8 cellular contexts compared by ENCODE assay signal in the genomic region with DNA sequence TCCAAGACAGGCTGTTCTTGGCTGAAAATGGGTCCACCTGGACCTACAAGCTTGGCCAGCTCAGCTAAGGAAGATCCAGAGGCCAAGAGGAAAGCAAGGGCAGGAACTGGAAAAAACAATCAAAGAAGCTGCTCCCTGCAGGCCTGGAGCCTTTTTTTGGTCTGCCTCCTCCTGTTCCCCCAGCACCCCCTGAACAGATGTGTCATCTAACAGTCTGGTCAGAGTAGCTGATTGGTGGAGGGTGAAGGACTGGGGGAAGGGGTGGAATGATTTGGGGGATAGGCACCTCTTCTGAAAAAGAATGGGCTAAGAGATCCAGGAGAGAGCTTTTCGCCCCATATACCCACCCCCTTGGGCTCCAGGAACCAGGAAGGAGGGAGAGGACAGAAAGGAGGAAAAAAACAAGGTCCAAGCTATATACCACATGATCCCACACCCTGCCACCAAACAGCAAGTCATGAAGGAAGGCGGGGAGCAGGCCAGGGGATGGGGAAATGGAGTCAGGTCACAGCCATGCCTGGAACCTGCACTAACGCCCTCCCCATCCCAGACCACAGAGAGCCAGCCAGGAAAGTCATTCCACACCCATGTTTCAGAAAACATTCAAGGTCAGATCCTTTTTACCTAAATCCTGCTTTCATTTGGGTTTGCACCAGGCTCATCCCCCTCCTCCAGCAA. TPM values are rescaled to one million over a fixed set of nuclear protein-coding genes. Genes with fewer than 3 reads are reported as not detected.
A peak's percentile ranks its signal among the peaks of the same experiment; 100 is the strongest.
DNase-seq lines count a peak whose midpoint lies in the region; ATAC-seq and TF ChIP-seq lines count a peak whose summit lies in the region.

No MANE protein-coding gene starts in this region.

- no peaks in the 10 kb centered on the region for H3K79me1 ChIP-seq in neuronal stem cell (ENCODE audit: low read depth, low read length)

- H3K9me3 ChIP-seq in HUES64 (ENCODE audit: insufficient read depth, low read depth, low read length) (no peaks in the 10 kb centered on the region), neuronal stem cell (replicated peaks in 1 of 2; ENCODE audit: control insufficient read depth in 2 of 2, insufficient read depth in 1 of 2, low read depth in 1 of 2, low read length in 2 of 2) (peaks cover 3 to 15% of the 10 kb centered on the region in 2 donors)

- ATAC-seq in GM19397 (IDR thresholded peaks at IDR 0.05; ENCODE audit: unreplicated experiment) = no peak

- H3K9ac ChIP-seq in HUES64 (ENCODE audit: low read depth, low read length) (no peak overlapping the region), neuronal stem cell (ENCODE audit: low read depth, low read length, poor library complexity) (no peak overlapping the region)

- H3K4me2 ChIP-seq in neuronal stem cell (ENCODE audit: insufficient read depth, low read length, poor library complexity, severe bottlenecking) = no peak overlapping the region

- H3K4me3 ChIP-seq in HUES64 (ENCODE audit: low read length) (peak overlapping the region; percentile 81), dorsolateral prefrontal cortex (peak overlapping the region in 58 of 59 donors; percentile 71 to 96 (median 87)), neuronal stem cell (ENCODE audit: low read length in 2 of 2) (no peak overlapping the region)

- no peak overlapping the region for H2AK5ac ChIP-seq in neuronal stem cell (ENCODE audit: low read depth, low read length)

- no peak overlapping the region for H2BK15ac ChIP-seq in neuronal stem cell (ENCODE audit: low read length)

- H3K27ac ChIP-seq in HUES64 (ENCODE audit: low read depth, low read length) = no peak overlapping the region
- peak overlapping the region in 36 of 59 donors; percentile 1 to 95 (median 58) for H3K27ac ChIP-seq in dorsolateral prefrontal cortex
- H3K27ac ChIP-seq in neuronal stem cell (replicated peaks; ENCODE audit: low read length) = no peak overlapping the region

- no peak overlapping the region for H3K14ac ChIP-seq in neuronal stem cell (ENCODE audit: low read length)

- H3K18ac ChIP-seq in neuronal stem cell (ENCODE audit: low read length) = no peak overlapping the region

- 59% methylated on average over 2 of the region's 3 CpGs for WGBS in HUES64
- WGBS in neuronal stem cell (ENCODE audit: extremely low coverage in 2 of 2, insufficient read length in 2 of 2, insufficient replicate concordance in 1 of 2), 2 donors = no CpG with 5 or more reads among the region's 3 CpGs

- TF ChIP-seq CTCF in dorsolateral prefrontal cortex (IDR thresholded peaks at IDR 0.05 in 54 of 56, conservative IDR thresholded peaks at IDR 0.05 in 2 of 56; ENCODE audit: low read depth in 1 of 56, partially characterized antibody in 56 of 56) = no peak

- H3K4me1 ChIP-seq in HUES64 (ENCODE audit: insufficient read depth, low read length) = peaks cover 14% of the 10 kb centered on the region; the same call in 1 of the 2 replicates
- H3K4me1 ChIP-seq in neuronal stem cell (ENCODE audit: control insufficient read depth in 2 of 2, insufficient read depth in 1 of 2, low read depth in 1 of 2, low read length in 2 of 2) = peaks cover 11 to 13% of the 10 kb centered on the region in 2 donors

- no peak overlapping the region for H3K23ac ChIP-seq in neuronal stem cell (ENCODE audit: low read depth, low read length, poor library complexity)

- no peaks in the 10 kb centered on the region for H3K36me3 ChIP-seq in HUES64 (ENCODE audit: insufficient read depth, low read length)
- H3K36me3 ChIP-seq in neuronal stem cell (replicated peaks in 1 of 2; ENCODE audit: control insufficient read depth in 2 of 2, insufficient read depth in 2 of 2, low read length in 2 of 2) = no peaks in the 10 kb centered on the region

- intact Hi-C loops in dorsolateral prefrontal cortex (cut with DNase I) = loop anchor here in 1 of 2 donors (5.0 kb wide), 1 partner anchor 38 kb away; a partner anchor contains a TSS

- H2BK5ac ChIP-seq in neuronal stem cell (ENCODE audit: low read length) = no peak overlapping the region

- no peak overlapping the region for H4K91ac ChIP-seq in neuronal stem cell (ENCODE audit: low read depth, low read length, poor library complexity)

- no peak overlapping the region for H2BK12ac ChIP-seq in neuronal stem cell (ENCODE audit: low read length)

- H3K27me3 ChIP-seq in HUES64 (ENCODE audit: insufficient read depth, low read length) (peaks cover 29% of the 10 kb centered on the region), dorsolateral prefrontal cortex (no peaks in the 10 kb centered on the region), neuronal stem cell (ENCODE audit: control insufficient read depth in 3 of 3, insufficient read depth in 3 of 3, low read depth in 1 of 3, low read length in 3 of 3) (peaks cover 0 to 72% (median 20%) of the 10 kb centered on the region in 3 experiments)

- no peak overlapping the region for H2BK120ac ChIP-seq in neuronal stem cell (ENCODE audit: low read depth, low read length)

- DNase-seq in AG08395 (ENCODE audit: low spot score) (peak; percentile 62), dorsolateral prefrontal cortex (no peak), myocyte (ENCODE audit: low read depth) (peak; percentile 82), neuronal stem cell (ENCODE audit: low spot score) (no peak), iPS-NIHi7 (ENCODE audit: extremely low spot score) (no peak)
- no peak for DNase-seq in activated CD4-positive, alpha-beta T cell treated with anti-CD3 and anti-CD28 coated beads, Interleukin-2, amount 50 U/mL, for 1 hour

- H4K8ac ChIP-seq in neuronal stem cell (ENCODE audit: low read depth, low read length) = no peak overlapping the region

- no peak overlapping the region for H2AFZ ChIP-seq in neuronal stem cell (ENCODE audit: low read length)

- H3K4ac ChIP-seq in neuronal stem cell (ENCODE audit: low read length) = no peak overlapping the region

RNA-seq across cellular contexts. Expression of a gene that starts 2.0 kb away (rescaled TPM):
- polyA plus RNA-seq in HUES64 (2013, experiment 1 of 2) = 3.7 TPM
- polyA plus RNA-seq in HUES64 (2013, experiment 2 of 2) = 6.0 TPM
- total RNA-seq in dorsolateral prefrontal cortex (10 to 100 TPM; 28.8 to 98.3 (median 66.8) TPM), myocyte (87.2 and 111 TPM in 2 replicates)
- polyA plus RNA-seq in myocyte (2012) = 68.6 TPM
- polyA plus RNA-seq in neuronal stem cell (2013, experiment 1 of 2) = 8.1 TPM
- 7.9 TPM for polyA plus RNA-seq in neuronal stem cell (2013, experiment 2 of 2)

RNA-seq across cellular contexts. Expression of a gene that starts 39.2 kb away (rescaled TPM):
- polyA plus RNA-seq in HUES64 (2013, experiment 1 of 2) = 17.9 TPM
- 13.3 TPM for polyA plus RNA-seq in HUES64 (2013, experiment 2 of 2)
- total RNA-seq in dorsolateral prefrontal cortex (100 to 1,000 TPM in 119 of 120 experiments, 10 to 100 TPM in 1; 82.7 to 370 (median 148) TPM), myocyte (8.0 and 9.5 TPM in 2 replicates)
- polyA plus RNA-seq in myocyte (2012) = 8.8 TPM
- 2.9 TPM for polyA plus RNA-seq in neuronal stem cell (2013, experiment 1 of 2)
- polyA plus RNA-seq in neuronal stem cell (2013, experiment 2 of 2) = 3.1 TPM

Comparison
In these comparisons a context has a peak if more than half of its experiments do, and no peak if none do; other contexts are left out.
1. DNase-seq: peak in AG08395 (single experiment) and myocyte (single experiment); none in dorsolateral prefrontal cortex (0 of 10), neuronal stem cell (single experiment), iPS-NIHi7 (single experiment) and activated CD4-positive, alpha-beta T cell treated with anti-CD3 and anti-CD28 coated beads, Interleukin-2, amount 50 U/mL, for 1 hour (single experiment).
2. H3K27ac ChIP-seq: peak in dorsolateral prefrontal cortex (36 of 59); none in HUES64 (single experiment) and neuronal stem cell (single experiment).
3. H3K4me3 ChIP-seq: peak in HUES64 (single experiment) and dorsolateral prefrontal cortex (58 of 59); none in neuronal stem cell (0 of 2).